Comparison of ENCODE assay signal across 8 cellular contexts in the genomic region with DNA sequence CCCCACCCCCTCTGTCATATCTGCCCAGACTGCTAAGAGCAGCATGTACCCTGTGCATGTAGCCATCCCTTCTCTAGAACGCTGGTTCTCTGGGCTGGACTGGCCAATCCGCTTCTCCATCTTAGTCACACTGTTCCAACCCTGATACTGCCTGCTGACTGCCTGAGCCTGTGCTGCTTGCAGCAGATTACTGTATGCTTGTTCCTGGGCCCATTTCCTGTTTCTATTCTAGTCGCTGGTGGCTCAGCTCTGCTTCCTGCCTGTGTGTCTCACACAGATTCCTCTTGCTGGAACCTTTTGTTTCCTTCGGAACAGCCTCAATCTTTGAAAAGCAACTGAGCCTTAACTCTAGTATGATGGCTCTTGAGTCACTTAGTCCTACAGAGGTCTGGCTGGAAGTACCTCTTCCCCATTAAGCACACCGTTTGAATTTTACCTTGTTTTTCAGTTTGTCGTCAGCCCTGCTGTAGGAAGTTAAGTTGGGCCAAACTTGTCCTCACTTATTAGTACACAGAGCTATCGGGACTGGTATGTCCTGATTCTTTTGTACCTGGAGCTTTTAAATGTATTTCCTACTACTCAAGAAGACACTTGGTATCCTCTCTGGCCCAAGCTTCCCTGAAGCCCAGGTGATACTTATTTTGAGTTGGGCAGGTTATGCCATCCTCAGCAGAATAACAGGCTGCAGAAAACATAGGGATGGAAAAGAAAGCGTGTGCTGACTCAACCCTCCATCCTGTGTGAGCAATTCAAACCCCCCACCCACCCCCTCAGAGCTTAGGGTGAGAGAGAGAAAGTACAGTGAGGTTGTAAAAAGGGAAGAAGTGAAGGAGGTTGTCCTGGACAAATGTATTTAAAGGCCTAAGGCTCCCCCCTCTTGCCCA. TPM values are rescaled to one million over a fixed set of nuclear protein-coding genes. Genes with fewer than 3 reads are reported as not detected.
DNase-seq lines count a peak whose midpoint lies in the region; ATAC-seq and TF ChIP-seq lines count a peak whose summit lies in the region.

No MANE protein-coding gene starts in this region.

- H3K27ac ChIP-seq in RWPE2 (ENCODE audit: poor library complexity, severe bottlenecking): peak overlapping the region; percentile 78

- DNase-seq in AML-193 (lab: John Stamatoyannopoulos, UW) (peak; percentile 85 to 86), RWPE2 (ENCODE audit: low spot score) (no peak), germinal center (ENCODE audit: low spot score) (peak; percentile 83), pons (ENCODE audit: low spot score) (peak; percentile 90), type B pancreatic cell (ENCODE audit: extremely low spot score, unreplicated experiment) (no peak)
- DNase-seq in activated effector memory CD4-positive, alpha-beta T cell treated with anti-CD3 and anti-CD28 coated beads, Interleukin-2, amount 50 U/mL, for 16 hours: peak; percentile 92

- peaks cover 50% of the 10 kb centered on the region for H3K36me3 Mint-ChIP-seq in type B pancreatic cell

- peaks cover 62% of the 10 kb centered on the region for H3K36me3 ChIP-seq in RWPE2 (ENCODE audit: low read depth)

- H3K27ac Mint-ChIP-seq in type B pancreatic cell: peak overlapping the region; percentile 83

- H3K4me1 Mint-ChIP-seq in type B pancreatic cell (ENCODE audit: unreplicated experiment): peaks cover 18% of the 10 kb centered on the region

- H3K9me3 Mint-ChIP-seq in type B pancreatic cell: no peaks in the 10 kb centered on the region

- no peak overlapping the region for H3K4me3 ChIP-seq in RWPE2 (ENCODE audit: severe bottlenecking)

- H3K27me3 Mint-ChIP-seq in type B pancreatic cell: no peaks in the 10 kb centered on the region

- ATAC-seq in HG03378 (IDR thresholded peaks at IDR 0.05; ENCODE audit: unreplicated experiment) (peak; percentile 90), RWPE2 (ENCODE audit: low read depth) (peak; percentile 94)

- no peaks in the 10 kb centered on the region for H3K27me3 ChIP-seq in RWPE2 (ENCODE audit: insufficient read depth, poor library complexity, severe bottlenecking)

- H3K4me3 Mint-ChIP-seq in type B pancreatic cell: no peak overlapping the region

- TF ChIP-seq POLR2A in GM19193 (IDR thresholded peaks at IDR 0.05; ENCODE audit: extremely low read depth, insufficient read depth, insufficient read length): peak; percentile 55

- H3K4me1 ChIP-seq in RWPE2 (ENCODE audit: insufficient read depth, poor library complexity, severe bottlenecking): peaks cover 14% of the 10 kb centered on the region

- H3K9me3 ChIP-seq in RWPE2 (ENCODE audit: severe bottlenecking): no peaks in the 10 kb centered on the region

- TF ChIP-seq CTCF in RWPE2 (IDR thresholded peaks at IDR 0.05; ENCODE audit: poor library complexity, severe bottlenecking): no peak
- TF ChIP-seq CTCF in type B pancreatic cell (conservative IDR thresholded peaks at IDR 0.05): no peak

RNA-seq across cellular contexts. Expression of a gene that starts 43.4 kb away (rescaled TPM):
- 13.3 and 15.3 TPM in 2 replicates for total RNA-seq in type B pancreatic cell (ENCODE audit: low replicate concordance)

RNA-seq across cellular contexts. Expression of a gene that starts 48.5 kb away (rescaled TPM):
- 106 and 121 TPM in 2 replicates for total RNA-seq in type B pancreatic cell (ENCODE audit: low replicate concordance)

Comparison
In these comparisons a context has a peak if more than half of its experiments do, and no peak if none do; other contexts are left out.
1. DNase-seq: peak in AML-193 (2 of 2), activated effector memory CD4-positive, alpha-beta T cell treated with anti-CD3 and anti-CD28 coated beads, Interleukin-2, amount 50 U/mL, for 16 hours (single experiment), germinal center (single experiment) and pons (single experiment); none in RWPE2 (single experiment) and type B pancreatic cell (single experiment).